ENCODE assay signal across 9 cellular contexts in the genomic region with DNA sequence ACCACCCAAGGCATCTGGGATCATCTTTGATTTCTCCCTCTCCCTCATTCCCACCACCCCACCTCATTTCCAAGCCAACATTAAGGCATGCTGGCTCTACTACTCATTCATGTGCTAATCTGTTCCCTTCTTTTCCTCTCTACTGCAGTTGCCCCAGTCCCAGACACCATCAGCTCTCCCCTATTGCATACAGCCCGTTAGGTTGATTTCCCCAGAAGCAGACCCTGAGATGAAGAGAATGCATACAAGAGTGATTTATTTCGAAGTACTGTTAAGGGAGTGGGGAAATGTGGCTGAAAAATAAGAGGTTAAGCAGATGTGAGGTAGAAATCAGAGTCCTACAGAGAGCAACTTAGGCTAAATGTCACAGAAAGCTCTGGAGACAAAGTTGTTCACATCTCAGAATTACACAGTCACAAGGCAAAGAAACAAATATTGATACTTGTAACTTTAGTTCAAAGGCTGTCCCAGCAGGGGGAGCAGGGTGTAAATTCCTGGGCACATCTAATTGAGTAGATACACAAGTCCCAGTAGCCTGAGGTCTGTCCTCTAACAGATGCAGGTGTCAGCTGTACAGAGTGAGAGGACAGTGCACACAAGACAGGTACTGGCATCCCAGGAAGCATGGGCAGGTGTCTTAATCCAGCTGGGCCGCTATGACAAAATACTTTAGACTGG. TPM values are rescaled to one million over a fixed set of nuclear protein-coding genes. Genes with fewer than 3 reads are reported as not detected.
A peak's percentile ranks its signal among the peaks of the same experiment; 100 is the strongest.
DNase-seq lines count a peak whose midpoint lies in the region; ATAC-seq and TF ChIP-seq lines count a peak whose summit lies in the region.
"Had no signal": no experiment of that assay in that cellular context is flagged by ENCODE, and none has a peak within 500 bp of the region (broad histone marks: within the 10 kb centered on the region; RNA-seq: fewer than 3 reads in every experiment).

No MANE protein-coding gene starts in this region.

- H3K14ac ChIP-seq in IMR-90 (replicated peaks; ENCODE audit: low read depth, low read length) = no peak overlapping the region

- H2BK5ac ChIP-seq in IMR-90 (ENCODE audit: low read depth, low read length, poor library complexity, severe bottlenecking) = no peak overlapping the region

- no peak overlapping the region for H2BK15ac ChIP-seq in IMR-90 (ENCODE audit: low read depth, low read length)

- no peak overlapping the region for H4K5ac ChIP-seq in IMR-90 (ENCODE audit: low read depth, low read length)

- no peak overlapping the region for H2BK120ac ChIP-seq in IMR-90 (ENCODE audit: low read depth, low read length)

- in situ Hi-C loops in IMR-90 (cut with MboI; ENCODE audit: low sequenced_read_pairs) (no loop called here), G401 (cut with HindIII; ENCODE audit: low sequenced_read_pairs) (no loop called here)

- TF ChIP-seq RAD21 in IMR-90 (IDR thresholded peaks at IDR 0.05; ENCODE audit: low read length) = no peak

- H3K79me1 ChIP-seq in IMR-90 (ENCODE audit: low read depth in 1 of 2, low read length in 2 of 2) = no peaks in the 10 kb centered on the region

- no peak overlapping the region for H4K8ac ChIP-seq in IMR-90 (ENCODE audit: low read depth in 2 of 2, low read length in 2 of 2)

- dilution Hi-C loops in IMR-90 (cut with HindIII; ENCODE audit: low sequenced_read_pairs, unreplicated experiment) = no loop called here

- no peak overlapping the region for H3K27ac ChIP-seq in IMR-90 (ENCODE audit: insufficient read depth, low read length)
- H3K27ac ChIP-seq: BLaER1 had no signal

- 0 out of 2 replicates have a peak, but pooled peaks have one; percentile 16 for TF ChIP-seq CTCF in IMR-90 (conservative IDR thresholded peaks at IDR 0.05; ENCODE audit: low read depth, low read length)
- TF ChIP-seq CTCF in WI38 (IDR thresholded peaks at IDR 0.05; ENCODE audit: low read depth, low read length) = 0 out of 2 replicates have a peak, but pooled peaks have one; percentile 6

- no peak; the same call in 1 of the 2 replicates for ATAC-seq in IMR-90 (ENCODE audit: low read depth)
- ATAC-seq in HG03460 (IDR thresholded peaks at IDR 0.05; ENCODE audit: unreplicated experiment) = no peak

- no peaks in the 10 kb centered on the region for H4K20me1 ChIP-seq in IMR-90 (ENCODE audit: insufficient read depth, low read length)
- H4K20me1 ChIP-seq: BLaER1 had no signal

- no peaks in the 10 kb centered on the region for H3K4me1 ChIP-seq in IMR-90 (ENCODE audit: control insufficient read depth, insufficient read depth, low read length)
- H3K4me1 ChIP-seq: BLaER1 had no signal

- H3K36me3 ChIP-seq in IMR-90 (ENCODE audit: control insufficient read depth, insufficient read depth, low read length) = no peaks in the 10 kb centered on the region
- H3K36me3 ChIP-seq: BLaER1 had no signal

- H3K9ac ChIP-seq in IMR-90 (ENCODE audit: low read depth, low read length) = no peak overlapping the region
- H3K9ac ChIP-seq: BLaER1 had no signal

- no peaks in the 10 kb centered on the region for H3K9me3 ChIP-seq in IMR-90 (ENCODE audit: control insufficient read depth, insufficient read depth, low read length)
- H3K9me3 ChIP-seq: BLaER1 had no signal

- no TSS peak for BruUV-seq in IMR-90 (replicated peaks; lab: Mats Ljungman, UMichigan)

- WGBS in IMR-90 (ENCODE audit: extremely low coverage in 2 of 2, insufficient read length in 1 of 2), 2 experiments = no CpG with 5 or more reads among the region's 3 CpGs

- DNase-seq in NCI-H748 (lab: John Stamatoyannopoulos, UW; ENCODE audit: unreplicated experiment) = peak; percentile 12
- DNase-seq in NCI-H748 treated with DMSO at 0.1 percent for 48 hours (lab: John Stamatoyannopoulos, UW) = no peak
- no peak for DNase-seq in IMR-90
- DNase-seq in mucosa of gallbladder (ENCODE audit: low spot score) = peak; percentile 38
- no peak for DNase-seq in G401 (ENCODE audit: low spot score)
- DNase-seq in NK-92 treated with Interleukin-12 subunit alpha and Interleukin-12 subunit beta, amount 100 ng/mL, for 24 hours (lab: John Stamatoyannopoulos, UW) = no peak

- intact Hi-C loops in IMR-90 (cut with micrococcal nuclease) = loop anchor here (5.0 kb wide), 1 partner anchor 640 kb away; no protein-coding TSS in a partner anchor

- H3K4me2 ChIP-seq in IMR-90 (ENCODE audit: low read depth, low read length) = no peak overlapping the region
- H3K4me2 ChIP-seq: BLaER1 had no signal

- H2BK20ac ChIP-seq in IMR-90 (ENCODE audit: low read depth, low read length) = no peak overlapping the region

- POLR2A ChIA-PET in IMR-90 (lab: Charles Lee; ENCODE audit: unreplicated experiment) = no interaction called here

- no peaks in the 10 kb centered on the region for H3K27me3 ChIP-seq in IMR-90 (ENCODE audit: control insufficient read depth, insufficient read depth, low read length)
- H3K27me3 ChIP-seq: BLaER1 had no signal

- TF ChIP-seq POLR2A in IMR-90 (IDR thresholded peaks at IDR 0.05; ENCODE audit: low read depth, low read length) = no peak

- no peak overlapping the region for H2AFZ ChIP-seq in IMR-90 (replicated peaks; ENCODE audit: low read length, poor library complexity)

- no peak overlapping the region for H3K4ac ChIP-seq in IMR-90 (ENCODE audit: low read depth, low read length)

- H3K18ac ChIP-seq in IMR-90 (ENCODE audit: low read depth, low read length) = no peak overlapping the region

- H3K56ac ChIP-seq in IMR-90 (ENCODE audit: extremely low read depth, insufficient read depth, low read length) = no peak overlapping the region

- H4K91ac ChIP-seq in IMR-90 (ENCODE audit: insufficient read depth, low read depth, low read length) = no peak overlapping the region

- no peak overlapping the region for H3K23ac ChIP-seq in IMR-90 (ENCODE audit: low read depth, low read length)

- CTCF ChIA-PET in IMR-90 (lab: Yijun Ruan, JAX) = no interaction called here

- H2AK9ac ChIP-seq in IMR-90 (replicated peaks; ENCODE audit: low read depth, low read length, poor library complexity) = no peak overlapping the region

- H3K4me3 ChIP-seq in IMR-90 (ENCODE audit: insufficient read depth, low read depth, low read length) (no peak overlapping the region), WI38 (ENCODE audit: low read depth, low read length) (no peak overlapping the region)
- H3K4me3 ChIP-seq: BLaER1 had no signal

- no peak overlapping the region for H2AK5ac ChIP-seq in IMR-90 (ENCODE audit: low read depth, low read length)

- H3K9me1 ChIP-seq in IMR-90 (ENCODE audit: insufficient read depth, low read length) = no peaks in the 10 kb centered on the region

TF ChIP-seq in IMR-90, 13 proteins besides CTCF, POLR2A, EP300 and RAD21:
- TF ChIP-seq MAZ (IDR thresholded peaks at IDR 0.05; ENCODE audit: borderline replicate concordance, low read depth, low read length) = no peak
- peak; percentile 25; the same call in 1 of the 2 replicates for TF ChIP-seq SMC3 (IDR thresholded peaks at IDR 0.05; ENCODE audit: low read depth, low read length)
- TF ChIP-seq, protein P1, sequence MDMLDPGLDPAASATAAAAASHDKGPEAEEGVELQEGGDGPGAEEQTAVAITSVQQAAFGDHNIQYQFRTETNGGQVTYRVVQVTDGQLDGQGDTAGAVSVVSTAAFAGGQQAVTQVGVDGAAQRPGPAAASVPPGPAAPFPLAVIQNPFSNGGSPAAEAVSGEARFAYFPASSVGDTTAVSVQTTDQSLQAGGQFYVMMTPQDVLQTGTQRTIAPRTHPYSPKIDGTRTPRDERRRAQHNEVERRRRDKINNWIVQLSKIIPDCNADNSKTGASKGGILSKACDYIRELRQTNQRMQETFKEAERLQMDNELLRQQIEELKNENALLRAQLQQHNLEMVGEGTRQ (IDR thresholded peaks at IDR 0.05; ENCODE audit: low read depth, low read length) = no peak
- no peak for TF ChIP-seq CEBPB (IDR thresholded peaks at IDR 0.05; ENCODE audit: low read depth, low read length)

RNA-seq across cellular contexts. Expression of a gene that starts 20.9 kb away (rescaled TPM):
- total RNA-seq in IMR-90 (2012; rRNA removed) (not detected in 2 replicates), mucosa of gallbladder (0.37 TPM)
- polyA plus RNA-seq in IMR-90 (2012; rRNA removed) = not detected in 2 replicates
- not detected in 2 replicates for polyA plus RNA-seq in IMR-90 (2012; cell fraction: cytosol; rRNA removed)
- not detected in 2 replicates for polyA plus RNA-seq in IMR-90 (2012; cell fraction: nucleus; rRNA removed; ENCODE audit: low replicate concordance)
- total RNA-seq in G401 (2014; rRNA removed; shearing (Covaris generic)) = not detected in 2 replicates

Comparison
In these comparisons a context has a peak if more than half of its experiments do, and no peak if none do; other contexts are left out.
1. DNase-seq: peak in NCI-H748 (single experiment) and mucosa of gallbladder (single experiment); none in NCI-H748 treated with DMSO at 0.1 percent for 48 hours (single experiment), IMR-90 (single experiment), G401 (single experiment) and NK-92 treated with Interleukin-12 subunit alpha and Interleukin-12 subunit beta, amount 100 ng/mL, for 24 hours (single experiment).